ENCODE assay signal across 1 cellular context in the genomic region with DNA sequence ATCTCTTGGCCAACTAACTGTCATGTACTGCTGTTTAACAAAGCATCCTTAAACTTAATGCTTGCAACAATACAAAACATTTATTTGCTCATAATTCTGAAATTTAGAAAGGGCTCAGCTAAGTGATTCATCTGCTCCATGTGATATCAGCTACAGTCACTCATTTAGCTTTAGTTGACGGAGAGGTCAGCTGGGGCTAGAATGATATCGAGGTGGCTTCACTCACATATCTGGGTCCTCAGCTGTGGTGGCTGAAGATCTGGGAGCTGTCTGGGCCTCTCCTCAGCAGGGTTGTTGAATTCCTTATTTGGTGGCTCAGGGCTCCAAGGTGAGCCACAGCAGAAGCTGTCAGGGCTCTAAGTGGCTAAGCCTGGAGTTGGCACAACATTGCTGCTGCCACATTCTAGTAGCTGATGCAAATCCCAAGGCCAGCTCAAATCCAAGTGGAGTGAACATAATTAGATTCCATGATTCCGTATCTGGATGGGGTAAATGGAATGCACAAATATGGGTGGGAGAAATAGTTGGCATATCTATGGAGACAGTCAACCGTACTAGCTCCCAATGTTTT.
TF ChIP-seq lines count a peak whose summit lies in the region.

No MANE protein-coding gene starts in this region.

TF ChIP-seq in K562, 482 proteins besides CTCF, POLR2A, EP300 and RAD21 (continued from another document and continues in another):
- TF ChIP-seq, protein P1, sequence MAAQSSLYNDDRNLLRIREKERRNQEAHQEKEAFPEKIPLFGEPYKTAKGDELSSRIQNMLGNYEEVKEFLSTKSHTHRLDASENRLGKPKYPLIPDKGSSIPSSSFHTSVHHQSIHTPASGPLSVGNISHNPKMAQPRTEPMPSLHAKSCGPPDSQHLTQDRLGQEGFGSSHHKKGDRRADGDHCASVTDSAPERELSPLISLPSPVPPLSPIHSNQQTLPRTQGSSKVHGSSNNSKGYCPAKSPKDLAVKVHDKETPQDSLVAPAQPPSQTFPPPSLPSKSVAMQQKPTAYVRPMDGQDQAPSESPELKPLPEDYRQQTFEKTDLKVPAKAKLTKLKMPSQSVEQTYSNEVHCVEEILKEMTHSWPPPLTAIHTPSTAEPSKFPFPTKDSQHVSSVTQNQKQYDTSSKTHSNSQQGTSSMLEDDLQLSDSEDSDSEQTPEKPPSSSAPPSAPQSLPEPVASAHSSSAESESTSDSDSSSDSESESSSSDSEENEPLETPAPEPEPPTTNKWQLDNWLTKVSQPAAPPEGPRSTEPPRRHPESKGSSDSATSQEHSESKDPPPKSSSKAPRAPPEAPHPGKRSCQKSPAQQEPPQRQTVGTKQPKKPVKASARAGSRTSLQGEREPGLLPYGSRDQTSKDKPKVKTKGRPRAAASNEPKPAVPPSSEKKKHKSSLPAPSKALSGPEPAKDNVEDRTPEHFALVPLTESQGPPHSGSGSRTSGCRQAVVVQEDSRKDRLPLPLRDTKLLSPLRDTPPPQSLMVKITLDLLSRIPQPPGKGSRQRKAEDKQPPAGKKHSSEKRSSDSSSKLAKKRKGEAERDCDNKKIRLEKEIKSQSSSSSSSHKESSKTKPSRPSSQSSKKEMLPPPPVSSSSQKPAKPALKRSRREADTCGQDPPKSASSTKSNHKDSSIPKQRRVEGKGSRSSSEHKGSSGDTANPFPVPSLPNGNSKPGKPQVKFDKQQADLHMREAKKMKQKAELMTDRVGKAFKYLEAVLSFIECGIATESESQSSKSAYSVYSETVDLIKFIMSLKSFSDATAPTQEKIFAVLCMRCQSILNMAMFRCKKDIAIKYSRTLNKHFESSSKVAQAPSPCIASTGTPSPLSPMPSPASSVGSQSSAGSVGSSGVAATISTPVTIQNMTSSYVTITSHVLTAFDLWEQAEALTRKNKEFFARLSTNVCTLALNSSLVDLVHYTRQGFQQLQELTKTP (IDR thresholded peaks at IDR 0.05; ENCODE audit: low read depth in 1 of 2, partially characterized antibody in 2 of 2), result no peak
- TF ChIP-seq TAF7 (tag; IDR thresholded peaks at IDR 0.05), result no peak
- peak; percentile 12 for TF ChIP-seq HDAC3 (IDR thresholded peaks at IDR 0.05; ENCODE audit: borderline replicate concordance, partially characterized antibody)
- TF ChIP-seq TGIF2 (CRISPR knock-in tag; IDR thresholded peaks at IDR 0.05), result no peak
- TF ChIP-seq MEF2D (tag; conservative IDR thresholded peaks at IDR 0.05; ENCODE audit: low read depth), result no peak
- no peak for TF ChIP-seq XRCC4 (IDR thresholded peaks at IDR 0.05; ENCODE audit: extremely low read depth, insufficient read depth, insufficient read length)
- TF ChIP-seq JUN (IDR thresholded peaks at IDR 0.05; ENCODE audit: borderline replicate concordance, low read depth, low read length), result 0 out of 2 replicates have a peak, but pooled peaks have one; percentile 13
- TF ChIP-seq JUN (CRISPR knock-in tag; IDR thresholded peaks at IDR 0.05; ENCODE audit: borderline replicate concordance), result no peak
- TF ChIP-seq U2AF2 (optimal IDR thresholded peaks at IDR 0.05; ENCODE audit: low read depth, low read length), result no peak
- no peak for TF ChIP-seq MXI1 (IDR thresholded peaks at IDR 0.05; ENCODE audit: low read depth, low read length)
- peak; percentile 62 for TF ChIP-seq DMBX1 (CRISPR knock-in tag; IDR thresholded peaks at IDR 0.05; ENCODE audit: borderline replicate concordance)
- peak; percentile 90 for TF ChIP-seq FOSL1 (tag; conservative IDR thresholded peaks at IDR 0.05)
- peak; percentile 2; the same call in 1 of the 2 replicates for TF ChIP-seq ELF1 (tag; IDR thresholded peaks at IDR 0.05)
- TF ChIP-seq RUNX1 (IDR thresholded peaks at IDR 0.05; ENCODE audit: low read depth), result no peak
- peak; percentile 61; the same call in 1 of the 2 replicates for TF ChIP-seq CC2D1A (IDR thresholded peaks at IDR 0.05)
- no peak for TF ChIP-seq SMARCA5 (IDR thresholded peaks at IDR 0.05)
- no peak for TF ChIP-seq GTF2E2 (tag; IDR thresholded peaks at IDR 0.05)
- TF ChIP-seq, protein P2, sequence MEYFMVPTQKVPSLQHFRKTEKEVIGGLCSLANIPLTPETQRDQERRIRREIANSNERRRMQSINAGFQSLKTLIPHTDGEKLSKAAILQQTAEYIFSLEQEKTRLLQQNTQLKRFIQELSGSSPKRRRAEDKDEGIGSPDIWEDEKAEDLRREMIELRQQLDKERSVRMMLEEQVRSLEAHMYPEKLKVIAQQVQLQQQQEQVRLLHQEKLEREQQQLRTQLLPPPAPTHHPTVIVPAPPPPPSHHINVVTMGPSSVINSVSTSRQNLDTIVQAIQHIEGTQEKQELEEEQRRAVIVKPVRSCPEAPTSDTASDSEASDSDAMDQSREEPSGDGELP (CRISPR knock-in tag; IDR thresholded peaks at IDR 0.05; ENCODE audit: borderline replicate concordance), result peak; percentile 95
- peak; percentile 92 for TF ChIP-seq ARID1B (IDR thresholded peaks at IDR 0.05)
- no peak for TF ChIP-seq HNRNPH1 (optimal IDR thresholded peaks at IDR 0.05; ENCODE audit: low read depth, low read length)
- no peak for TF ChIP-seq COPS2 (conservative IDR thresholded peaks at IDR 0.05)
- TF ChIP-seq PTTG1 (tag; IDR thresholded peaks at IDR 0.05; ENCODE audit: low read depth), result peak; percentile 63; the same call in 1 of the 2 replicates
- no peak for TF ChIP-seq ZNF551 (CRISPR knock-in tag; IDR thresholded peaks at IDR 0.05)
- TF ChIP-seq, protein P3, sequence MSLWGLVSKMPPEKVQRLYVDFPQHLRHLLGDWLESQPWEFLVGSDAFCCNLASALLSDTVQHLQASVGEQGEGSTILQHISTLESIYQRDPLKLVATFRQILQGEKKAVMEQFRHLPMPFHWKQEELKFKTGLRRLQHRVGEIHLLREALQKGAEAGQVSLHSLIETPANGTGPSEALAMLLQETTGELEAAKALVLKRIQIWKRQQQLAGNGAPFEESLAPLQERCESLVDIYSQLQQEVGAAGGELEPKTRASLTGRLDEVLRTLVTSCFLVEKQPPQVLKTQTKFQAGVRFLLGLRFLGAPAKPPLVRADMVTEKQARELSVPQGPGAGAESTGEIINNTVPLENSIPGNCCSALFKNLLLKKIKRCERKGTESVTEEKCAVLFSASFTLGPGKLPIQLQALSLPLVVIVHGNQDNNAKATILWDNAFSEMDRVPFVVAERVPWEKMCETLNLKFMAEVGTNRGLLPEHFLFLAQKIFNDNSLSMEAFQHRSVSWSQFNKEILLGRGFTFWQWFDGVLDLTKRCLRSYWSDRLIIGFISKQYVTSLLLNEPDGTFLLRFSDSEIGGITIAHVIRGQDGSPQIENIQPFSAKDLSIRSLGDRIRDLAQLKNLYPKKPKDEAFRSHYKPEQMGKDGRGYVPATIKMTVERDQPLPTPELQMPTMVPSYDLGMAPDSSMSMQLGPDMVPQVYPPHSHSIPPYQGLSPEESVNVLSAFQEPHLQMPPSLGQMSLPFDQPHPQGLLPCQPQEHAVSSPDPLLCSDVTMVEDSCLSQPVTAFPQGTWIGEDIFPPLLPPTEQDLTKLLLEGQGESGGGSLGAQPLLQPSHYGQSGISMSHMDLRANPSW (CRISPR knock-in tag; IDR thresholded peaks at IDR 0.05), result no peak
- TF ChIP-seq POLR2AphosphoS5 (IDR thresholded peaks at IDR 0.05; ENCODE audit: control insufficient read depth, insufficient read depth, low read depth, low read length), result peak; percentile 79
- TF ChIP-seq, protein P4, sequence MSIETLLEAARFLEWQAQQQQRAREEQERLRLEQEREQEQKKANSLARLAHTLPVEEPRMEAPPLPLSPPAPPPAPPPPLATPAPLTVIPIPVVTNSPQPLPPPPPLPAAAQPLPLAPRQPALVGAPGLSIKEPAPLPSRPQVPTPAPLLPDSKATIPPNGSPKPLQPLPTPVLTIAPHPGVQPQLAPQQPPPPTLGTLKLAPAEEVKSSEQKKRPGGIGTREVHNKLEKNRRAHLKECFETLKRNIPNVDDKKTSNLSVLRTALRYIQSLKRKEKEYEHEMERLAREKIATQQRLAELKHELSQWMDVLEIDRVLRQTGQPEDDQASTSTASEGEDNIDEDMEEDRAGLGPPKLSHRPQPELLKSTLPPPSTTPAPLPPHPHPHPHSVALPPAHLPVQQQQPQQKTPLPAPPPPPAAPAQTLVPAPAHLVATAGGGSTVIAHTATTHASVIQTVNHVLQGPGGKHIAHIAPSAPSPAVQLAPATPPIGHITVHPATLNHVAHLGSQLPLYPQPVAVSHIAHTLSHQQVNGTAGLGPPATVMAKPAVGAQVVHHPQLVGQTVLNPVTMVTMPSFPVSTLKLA (conservative IDR thresholded peaks at IDR 0.05), result 0 out of 4 replicates have a peak, but pooled peaks of 1 of the 2 experiments have one; percentile 28
- TF ChIP-seq, protein P5, sequence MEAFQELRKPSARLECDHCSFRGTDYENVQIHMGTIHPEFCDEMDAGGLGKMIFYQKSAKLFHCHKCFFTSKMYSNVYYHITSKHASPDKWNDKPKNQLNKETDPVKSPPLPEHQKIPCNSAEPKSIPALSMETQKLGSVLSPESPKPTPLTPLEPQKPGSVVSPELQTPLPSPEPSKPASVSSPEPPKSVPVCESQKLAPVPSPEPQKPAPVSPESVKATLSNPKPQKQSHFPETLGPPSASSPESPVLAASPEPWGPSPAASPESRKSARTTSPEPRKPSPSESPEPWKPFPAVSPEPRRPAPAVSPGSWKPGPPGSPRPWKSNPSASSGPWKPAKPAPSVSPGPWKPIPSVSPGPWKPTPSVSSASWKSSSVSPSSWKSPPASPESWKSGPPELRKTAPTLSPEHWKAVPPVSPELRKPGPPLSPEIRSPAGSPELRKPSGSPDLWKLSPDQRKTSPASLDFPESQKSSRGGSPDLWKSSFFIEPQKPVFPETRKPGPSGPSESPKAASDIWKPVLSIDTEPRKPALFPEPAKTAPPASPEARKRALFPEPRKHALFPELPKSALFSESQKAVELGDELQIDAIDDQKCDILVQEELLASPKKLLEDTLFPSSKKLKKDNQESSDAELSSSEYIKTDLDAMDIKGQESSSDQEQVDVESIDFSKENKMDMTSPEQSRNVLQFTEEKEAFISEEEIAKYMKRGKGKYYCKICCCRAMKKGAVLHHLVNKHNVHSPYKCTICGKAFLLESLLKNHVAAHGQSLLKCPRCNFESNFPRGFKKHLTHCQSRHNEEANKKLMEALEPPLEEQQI (IDR thresholded peaks at IDR 0.05), result no peak
- TF ChIP-seq KDM1A (IDR thresholded peaks at IDR 0.05), result peak; percentile 70 to 78; a peak in 3 of 4 replicates
- peak; percentile 21; the same call in 1 of the 2 replicates for TF ChIP-seq GATA2 (CRISPR knock-in tag; IDR thresholded peaks at IDR 0.05)
- TF ChIP-seq, protein P6, sequence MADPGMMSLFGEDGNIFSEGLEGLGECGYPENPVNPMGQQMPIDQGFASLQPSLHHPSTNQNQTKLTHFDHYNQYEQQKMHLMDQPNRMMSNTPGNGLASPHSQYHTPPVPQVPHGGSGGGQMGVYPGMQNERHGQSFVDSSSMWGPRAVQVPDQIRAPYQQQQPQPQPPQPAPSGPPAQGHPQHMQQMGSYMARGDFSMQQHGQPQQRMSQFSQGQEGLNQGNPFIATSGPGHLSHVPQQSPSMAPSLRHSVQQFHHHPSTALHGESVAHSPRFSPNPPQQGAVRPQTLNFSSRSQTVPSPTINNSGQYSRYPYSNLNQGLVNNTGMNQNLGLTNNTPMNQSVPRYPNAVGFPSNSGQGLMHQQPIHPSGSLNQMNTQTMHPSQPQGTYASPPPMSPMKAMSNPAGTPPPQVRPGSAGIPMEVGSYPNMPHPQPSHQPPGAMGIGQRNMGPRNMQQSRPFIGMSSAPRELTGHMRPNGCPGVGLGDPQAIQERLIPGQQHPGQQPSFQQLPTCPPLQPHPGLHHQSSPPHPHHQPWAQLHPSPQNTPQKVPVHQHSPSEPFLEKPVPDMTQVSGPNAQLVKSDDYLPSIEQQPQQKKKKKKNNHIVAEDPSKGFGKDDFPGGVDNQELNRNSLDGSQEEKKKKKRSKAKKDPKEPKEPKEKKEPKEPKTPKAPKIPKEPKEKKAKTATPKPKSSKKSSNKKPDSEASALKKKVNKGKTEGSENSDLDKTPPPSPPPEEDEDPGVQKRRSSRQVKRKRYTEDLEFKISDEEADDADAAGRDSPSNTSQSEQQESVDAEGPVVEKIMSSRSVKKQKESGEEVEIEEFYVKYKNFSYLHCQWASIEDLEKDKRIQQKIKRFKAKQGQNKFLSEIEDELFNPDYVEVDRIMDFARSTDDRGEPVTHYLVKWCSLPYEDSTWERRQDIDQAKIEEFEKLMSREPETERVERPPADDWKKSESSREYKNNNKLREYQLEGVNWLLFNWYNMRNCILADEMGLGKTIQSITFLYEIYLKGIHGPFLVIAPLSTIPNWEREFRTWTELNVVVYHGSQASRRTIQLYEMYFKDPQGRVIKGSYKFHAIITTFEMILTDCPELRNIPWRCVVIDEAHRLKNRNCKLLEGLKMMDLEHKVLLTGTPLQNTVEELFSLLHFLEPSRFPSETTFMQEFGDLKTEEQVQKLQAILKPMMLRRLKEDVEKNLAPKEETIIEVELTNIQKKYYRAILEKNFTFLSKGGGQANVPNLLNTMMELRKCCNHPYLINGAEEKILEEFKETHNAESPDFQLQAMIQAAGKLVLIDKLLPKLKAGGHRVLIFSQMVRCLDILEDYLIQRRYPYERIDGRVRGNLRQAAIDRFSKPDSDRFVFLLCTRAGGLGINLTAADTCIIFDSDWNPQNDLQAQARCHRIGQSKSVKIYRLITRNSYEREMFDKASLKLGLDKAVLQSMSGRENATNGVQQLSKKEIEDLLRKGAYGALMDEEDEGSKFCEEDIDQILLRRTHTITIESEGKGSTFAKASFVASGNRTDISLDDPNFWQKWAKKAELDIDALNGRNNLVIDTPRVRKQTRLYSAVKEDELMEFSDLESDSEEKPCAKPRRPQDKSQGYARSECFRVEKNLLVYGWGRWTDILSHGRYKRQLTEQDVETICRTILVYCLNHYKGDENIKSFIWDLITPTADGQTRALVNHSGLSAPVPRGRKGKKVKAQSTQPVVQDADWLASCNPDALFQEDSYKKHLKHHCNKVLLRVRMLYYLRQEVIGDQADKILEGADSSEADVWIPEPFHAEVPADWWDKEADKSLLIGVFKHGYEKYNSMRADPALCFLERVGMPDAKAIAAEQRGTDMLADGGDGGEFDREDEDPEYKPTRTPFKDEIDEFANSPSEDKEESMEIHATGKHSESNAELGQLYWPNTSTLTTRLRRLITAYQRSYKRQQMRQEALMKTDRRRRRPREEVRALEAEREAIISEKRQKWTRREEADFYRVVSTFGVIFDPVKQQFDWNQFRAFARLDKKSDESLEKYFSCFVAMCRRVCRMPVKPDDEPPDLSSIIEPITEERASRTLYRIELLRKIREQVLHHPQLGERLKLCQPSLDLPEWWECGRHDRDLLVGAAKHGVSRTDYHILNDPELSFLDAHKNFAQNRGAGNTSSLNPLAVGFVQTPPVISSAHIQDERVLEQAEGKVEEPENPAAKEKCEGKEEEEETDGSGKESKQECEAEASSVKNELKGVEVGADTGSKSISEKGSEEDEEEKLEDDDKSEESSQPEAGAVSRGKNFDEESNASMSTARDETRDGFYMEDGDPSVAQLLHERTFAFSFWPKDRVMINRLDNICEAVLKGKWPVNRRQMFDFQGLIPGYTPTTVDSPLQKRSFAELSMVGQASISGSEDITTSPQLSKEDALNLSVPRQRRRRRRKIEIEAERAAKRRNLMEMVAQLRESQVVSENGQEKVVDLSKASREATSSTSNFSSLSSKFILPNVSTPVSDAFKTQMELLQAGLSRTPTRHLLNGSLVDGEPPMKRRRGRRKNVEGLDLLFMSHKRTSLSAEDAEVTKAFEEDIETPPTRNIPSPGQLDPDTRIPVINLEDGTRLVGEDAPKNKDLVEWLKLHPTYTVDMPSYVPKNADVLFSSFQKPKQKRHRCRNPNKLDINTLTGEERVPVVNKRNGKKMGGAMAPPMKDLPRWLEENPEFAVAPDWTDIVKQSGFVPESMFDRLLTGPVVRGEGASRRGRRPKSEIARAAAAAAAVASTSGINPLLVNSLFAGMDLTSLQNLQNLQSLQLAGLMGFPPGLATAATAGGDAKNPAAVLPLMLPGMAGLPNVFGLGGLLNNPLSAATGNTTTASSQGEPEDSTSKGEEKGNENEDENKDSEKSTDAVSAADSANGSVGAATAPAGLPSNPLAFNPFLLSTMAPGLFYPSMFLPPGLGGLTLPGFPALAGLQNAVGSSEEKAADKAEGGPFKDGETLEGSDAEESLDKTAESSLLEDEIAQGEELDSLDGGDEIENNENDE (IDR thresholded peaks at IDR 0.05; ENCODE audit: low read depth, low read length), result no peak
- TF ChIP-seq SMARCA4 (IDR thresholded peaks at IDR 0.05), result peak; percentile 70
- TF ChIP-seq ZNF3 (CRISPR knock-in tag; IDR thresholded peaks at IDR 0.05), result no peak
